ENCODE assay signal across 1 cellular context in genomic region chr16:67326472-67327309, GRCh38.
TF ChIP-seq lines count a peak whose summit lies in the region.

KCTD19 (minus strand) TSS chr16:67326741; CDS start chr16:67326707, 34 bp downstream.
A gene with protein sequence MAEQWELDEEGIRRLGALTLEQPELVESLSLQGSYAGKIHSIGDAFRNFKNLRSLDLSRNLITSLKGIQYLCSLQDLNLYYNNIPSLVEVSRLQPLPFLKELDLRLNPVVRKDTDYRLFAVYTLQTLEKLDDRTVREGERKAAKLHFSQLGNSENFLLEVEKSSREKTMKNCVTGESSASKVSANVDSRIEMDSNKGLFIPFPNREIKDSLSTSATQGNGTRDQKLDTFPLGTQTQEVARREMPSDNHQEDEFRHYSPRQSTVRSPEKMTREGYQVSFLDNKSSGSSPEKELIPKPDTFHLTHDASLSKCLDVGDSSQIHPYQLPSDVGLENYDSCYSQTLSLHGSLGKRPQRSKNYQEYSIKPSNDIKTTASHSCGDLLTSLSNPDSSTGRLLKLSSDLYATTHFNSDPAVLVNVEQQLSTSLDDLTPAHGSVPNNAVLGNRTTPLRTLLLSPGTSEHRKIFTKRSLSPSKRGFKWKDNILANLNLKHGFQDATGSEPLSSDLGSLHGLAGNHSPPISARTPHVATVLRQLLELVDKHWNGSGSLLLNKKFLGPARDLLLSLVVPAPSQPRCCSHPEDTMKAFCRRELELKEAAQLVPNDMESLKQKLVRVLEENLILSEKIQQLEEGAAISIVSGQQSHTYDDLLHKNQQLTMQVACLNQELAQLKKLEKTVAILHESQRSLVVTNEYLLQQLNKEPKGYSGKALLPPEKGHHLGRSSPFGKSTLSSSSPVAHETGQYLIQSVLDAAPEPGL (plus strand): TSS chr16:67326815. CDS start chr16:67326863, 48 bp downstream.

TF ChIP-seq in HepG2, 621 proteins besides CTCF, POLR2A, EP300 and RAD21 (continued from another document and continues in another):
- TF ChIP-seq, protein P1, sequence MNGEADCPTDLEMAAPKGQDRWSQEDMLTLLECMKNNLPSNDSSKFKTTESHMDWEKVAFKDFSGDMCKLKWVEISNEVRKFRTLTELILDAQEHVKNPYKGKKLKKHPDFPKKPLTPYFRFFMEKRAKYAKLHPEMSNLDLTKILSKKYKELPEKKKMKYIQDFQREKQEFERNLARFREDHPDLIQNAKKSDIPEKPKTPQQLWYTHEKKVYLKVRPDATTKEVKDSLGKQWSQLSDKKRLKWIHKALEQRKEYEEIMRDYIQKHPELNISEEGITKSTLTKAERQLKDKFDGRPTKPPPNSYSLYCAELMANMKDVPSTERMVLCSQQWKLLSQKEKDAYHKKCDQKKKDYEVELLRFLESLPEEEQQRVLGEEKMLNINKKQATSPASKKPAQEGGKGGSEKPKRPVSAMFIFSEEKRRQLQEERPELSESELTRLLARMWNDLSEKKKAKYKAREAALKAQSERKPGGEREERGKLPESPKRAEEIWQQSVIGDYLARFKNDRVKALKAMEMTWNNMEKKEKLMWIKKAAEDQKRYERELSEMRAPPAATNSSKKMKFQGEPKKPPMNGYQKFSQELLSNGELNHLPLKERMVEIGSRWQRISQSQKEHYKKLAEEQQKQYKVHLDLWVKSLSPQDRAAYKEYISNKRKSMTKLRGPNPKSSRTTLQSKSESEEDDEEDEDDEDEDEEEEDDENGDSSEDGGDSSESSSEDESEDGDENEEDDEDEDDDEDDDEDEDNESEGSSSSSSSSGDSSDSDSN (CRISPR knock-in tag; IDR thresholded peaks at IDR 0.05): peak; percentile 9; the same call in 1 of the 2 replicates
- TF ChIP-seq RARG (CRISPR knock-in tag; IDR thresholded peaks at IDR 0.05; ENCODE audit: low read depth): no peak
- TF ChIP-seq ZNF556 (CRISPR knock-in tag; IDR thresholded peaks at IDR 0.05; ENCODE audit: borderline replicate concordance): 0 out of 2 replicates have a peak, but pooled peaks have one; percentile 54
- TF ChIP-seq, protein P2, sequence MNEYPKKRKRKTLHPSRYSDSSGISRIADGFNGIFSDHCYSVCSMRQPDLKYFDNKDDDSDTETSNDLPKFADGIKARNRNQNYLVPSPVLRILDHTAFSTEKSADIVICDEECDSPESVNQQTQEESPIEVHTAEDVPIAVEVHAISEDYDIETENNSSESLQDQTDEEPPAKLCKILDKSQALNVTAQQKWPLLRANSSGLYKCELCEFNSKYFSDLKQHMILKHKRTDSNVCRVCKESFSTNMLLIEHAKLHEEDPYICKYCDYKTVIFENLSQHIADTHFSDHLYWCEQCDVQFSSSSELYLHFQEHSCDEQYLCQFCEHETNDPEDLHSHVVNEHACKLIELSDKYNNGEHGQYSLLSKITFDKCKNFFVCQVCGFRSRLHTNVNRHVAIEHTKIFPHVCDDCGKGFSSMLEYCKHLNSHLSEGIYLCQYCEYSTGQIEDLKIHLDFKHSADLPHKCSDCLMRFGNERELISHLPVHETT (CRISPR knock-in tag; conservative IDR thresholded peaks at IDR 0.05): no peak
- no peak for TF ChIP-seq ZNF619 (CRISPR knock-in tag; IDR thresholded peaks at IDR 0.05)
- TF ChIP-seq, protein P3, sequence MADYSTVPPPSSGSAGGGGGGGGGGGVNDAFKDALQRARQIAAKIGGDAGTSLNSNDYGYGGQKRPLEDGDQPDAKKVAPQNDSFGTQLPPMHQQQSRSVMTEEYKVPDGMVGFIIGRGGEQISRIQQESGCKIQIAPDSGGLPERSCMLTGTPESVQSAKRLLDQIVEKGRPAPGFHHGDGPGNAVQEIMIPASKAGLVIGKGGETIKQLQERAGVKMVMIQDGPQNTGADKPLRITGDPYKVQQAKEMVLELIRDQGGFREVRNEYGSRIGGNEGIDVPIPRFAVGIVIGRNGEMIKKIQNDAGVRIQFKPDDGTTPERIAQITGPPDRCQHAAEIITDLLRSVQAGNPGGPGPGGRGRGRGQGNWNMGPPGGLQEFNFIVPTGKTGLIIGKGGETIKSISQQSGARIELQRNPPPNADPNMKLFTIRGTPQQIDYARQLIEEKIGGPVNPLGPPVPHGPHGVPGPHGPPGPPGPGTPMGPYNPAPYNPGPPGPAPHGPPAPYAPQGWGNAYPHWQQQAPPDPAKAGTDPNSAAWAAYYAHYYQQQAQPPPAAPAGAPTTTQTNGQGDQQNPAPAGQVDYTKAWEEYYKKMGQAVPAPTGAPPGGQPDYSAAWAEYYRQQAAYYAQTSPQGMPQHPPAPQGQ (CRISPR knock-in tag; IDR thresholded peaks at IDR 0.05; ENCODE audit: borderline replicate concordance): no peak
- TF ChIP-seq TBX2 (CRISPR knock-in tag; IDR thresholded peaks at IDR 0.05; ENCODE audit: borderline replicate concordance): peak; percentile 41; the same call in 1 of the 2 replicates
- TF ChIP-seq SUZ12 (IDR thresholded peaks at IDR 0.05; ENCODE audit: low read depth, low read length): no peak
- no peak for TF ChIP-seq SP1 (IDR thresholded peaks at IDR 0.05)
- TF ChIP-seq SP1 (CRISPR knock-in tag; IDR thresholded peaks at IDR 0.05): peak; percentile 72
- no peak for TF ChIP-seq CC2D1A (CRISPR knock-in tag; IDR thresholded peaks at IDR 0.05)
- peak; percentile 22; the same call in 1 of the 2 replicates for TF ChIP-seq RARA (CRISPR knock-in tag; IDR thresholded peaks at IDR 0.05)
- peak; percentile 50; the same call in 1 of the 2 replicates for TF ChIP-seq CCDC6 (CRISPR knock-in tag; IDR thresholded peaks at IDR 0.05)
- no peak for TF ChIP-seq ZBTB25 (CRISPR knock-in tag; IDR thresholded peaks at IDR 0.05)
- no peak for TF ChIP-seq ZNF230 (CRISPR knock-in tag; IDR thresholded peaks at IDR 0.05)
- no peak for TF ChIP-seq ATAD3A (CRISPR knock-in tag; IDR thresholded peaks at IDR 0.05)
- TF ChIP-seq XBP1 (CRISPR knock-in tag; IDR thresholded peaks at IDR 0.05): no peak
- no peak for TF ChIP-seq ZNF235 (CRISPR knock-in tag; IDR thresholded peaks at IDR 0.05; ENCODE audit: borderline replicate concordance)
- TF ChIP-seq ISL2 (CRISPR knock-in tag; IDR thresholded peaks at IDR 0.05): peak; percentile 34; the same call in 1 of the 2 replicates
- peak; percentile 51 for TF ChIP-seq SRSF1 (optimal IDR thresholded peaks at IDR 0.05; ENCODE audit: low read depth, low read length)
- 0 out of 2 replicates have a peak, but pooled peaks have one; percentile 23 for TF ChIP-seq ISX (CRISPR knock-in tag; conservative IDR thresholded peaks at IDR 0.05)
- TF ChIP-seq SIX4 (CRISPR knock-in tag; IDR thresholded peaks at IDR 0.05): no peak
- no peak for TF ChIP-seq ZNF773 (CRISPR knock-in tag; IDR thresholded peaks at IDR 0.05; ENCODE audit: borderline replicate concordance)
- TF ChIP-seq GPN1 (CRISPR knock-in tag; IDR thresholded peaks at IDR 0.05; ENCODE audit: borderline replicate concordance): no peak
- no peak for TF ChIP-seq ZEB1 (IDR thresholded peaks at IDR 0.05; ENCODE audit: insufficient replicate concordance, low read depth)
- TF ChIP-seq, protein P4, sequence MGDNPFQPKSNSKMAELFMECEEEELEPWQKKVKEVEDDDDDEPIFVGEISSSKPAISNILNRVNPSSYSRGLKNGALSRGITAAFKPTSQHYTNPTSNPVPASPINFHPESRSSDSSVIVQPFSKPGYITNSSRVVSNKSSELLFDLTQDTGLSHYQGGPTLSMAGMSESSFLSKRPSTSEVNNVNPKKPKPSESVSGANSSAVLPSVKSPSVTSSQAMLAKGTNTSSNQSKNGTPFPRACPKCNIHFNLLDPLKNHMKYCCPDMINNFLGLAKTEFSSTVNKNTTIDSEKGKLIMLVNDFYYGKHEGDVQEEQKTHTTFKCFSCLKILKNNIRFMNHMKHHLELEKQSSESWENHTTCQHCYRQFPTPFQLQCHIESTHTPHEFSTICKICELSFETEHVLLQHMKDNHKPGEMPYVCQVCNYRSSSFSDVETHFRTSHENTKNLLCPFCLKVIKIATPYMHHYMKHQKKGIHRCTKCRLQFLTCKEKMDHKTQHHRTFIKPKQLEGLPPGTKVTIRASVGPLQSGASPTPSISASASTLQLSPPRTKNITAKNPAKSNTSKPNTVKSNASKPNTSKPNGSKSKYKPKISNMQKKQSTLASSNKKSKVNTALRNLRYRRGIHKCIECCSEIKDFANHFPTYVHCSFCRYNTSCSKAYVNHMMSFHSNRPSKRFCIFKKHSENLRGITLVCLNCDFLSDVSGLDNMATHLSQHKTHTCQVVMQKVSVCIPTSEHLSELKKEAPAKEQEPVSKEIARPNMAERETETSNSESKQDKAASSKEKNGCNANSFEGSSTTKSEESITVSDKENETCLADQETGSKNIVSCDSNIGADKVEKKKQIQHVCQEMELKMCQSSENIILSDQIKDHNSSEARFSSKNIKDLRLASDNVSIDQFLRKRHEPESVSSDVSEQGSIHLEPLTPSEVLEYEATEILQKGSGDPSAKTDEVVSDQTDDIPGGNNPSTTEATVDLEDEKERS (CRISPR knock-in tag; IDR thresholded peaks at IDR 0.05): no peak
- TF ChIP-seq, protein P5, sequence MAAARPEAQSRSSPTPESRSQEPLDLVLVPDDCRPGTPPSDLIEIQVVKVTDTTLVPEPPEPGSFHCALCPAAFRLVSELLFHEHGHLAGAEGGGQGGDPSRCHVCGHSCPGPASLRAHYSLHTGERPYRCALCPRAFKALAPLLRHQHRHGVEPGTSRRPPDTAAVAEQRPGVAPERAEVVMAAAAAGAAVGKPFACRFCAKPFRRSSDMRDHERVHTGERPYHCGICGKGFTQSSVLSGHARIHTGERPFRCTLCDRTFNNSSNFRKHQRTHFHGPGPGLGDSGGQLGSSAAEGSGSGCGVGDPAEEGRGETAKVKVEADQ (CRISPR knock-in tag; IDR thresholded peaks at IDR 0.05; ENCODE audit: borderline replicate concordance): no peak
- TF ChIP-seq, protein P6, sequence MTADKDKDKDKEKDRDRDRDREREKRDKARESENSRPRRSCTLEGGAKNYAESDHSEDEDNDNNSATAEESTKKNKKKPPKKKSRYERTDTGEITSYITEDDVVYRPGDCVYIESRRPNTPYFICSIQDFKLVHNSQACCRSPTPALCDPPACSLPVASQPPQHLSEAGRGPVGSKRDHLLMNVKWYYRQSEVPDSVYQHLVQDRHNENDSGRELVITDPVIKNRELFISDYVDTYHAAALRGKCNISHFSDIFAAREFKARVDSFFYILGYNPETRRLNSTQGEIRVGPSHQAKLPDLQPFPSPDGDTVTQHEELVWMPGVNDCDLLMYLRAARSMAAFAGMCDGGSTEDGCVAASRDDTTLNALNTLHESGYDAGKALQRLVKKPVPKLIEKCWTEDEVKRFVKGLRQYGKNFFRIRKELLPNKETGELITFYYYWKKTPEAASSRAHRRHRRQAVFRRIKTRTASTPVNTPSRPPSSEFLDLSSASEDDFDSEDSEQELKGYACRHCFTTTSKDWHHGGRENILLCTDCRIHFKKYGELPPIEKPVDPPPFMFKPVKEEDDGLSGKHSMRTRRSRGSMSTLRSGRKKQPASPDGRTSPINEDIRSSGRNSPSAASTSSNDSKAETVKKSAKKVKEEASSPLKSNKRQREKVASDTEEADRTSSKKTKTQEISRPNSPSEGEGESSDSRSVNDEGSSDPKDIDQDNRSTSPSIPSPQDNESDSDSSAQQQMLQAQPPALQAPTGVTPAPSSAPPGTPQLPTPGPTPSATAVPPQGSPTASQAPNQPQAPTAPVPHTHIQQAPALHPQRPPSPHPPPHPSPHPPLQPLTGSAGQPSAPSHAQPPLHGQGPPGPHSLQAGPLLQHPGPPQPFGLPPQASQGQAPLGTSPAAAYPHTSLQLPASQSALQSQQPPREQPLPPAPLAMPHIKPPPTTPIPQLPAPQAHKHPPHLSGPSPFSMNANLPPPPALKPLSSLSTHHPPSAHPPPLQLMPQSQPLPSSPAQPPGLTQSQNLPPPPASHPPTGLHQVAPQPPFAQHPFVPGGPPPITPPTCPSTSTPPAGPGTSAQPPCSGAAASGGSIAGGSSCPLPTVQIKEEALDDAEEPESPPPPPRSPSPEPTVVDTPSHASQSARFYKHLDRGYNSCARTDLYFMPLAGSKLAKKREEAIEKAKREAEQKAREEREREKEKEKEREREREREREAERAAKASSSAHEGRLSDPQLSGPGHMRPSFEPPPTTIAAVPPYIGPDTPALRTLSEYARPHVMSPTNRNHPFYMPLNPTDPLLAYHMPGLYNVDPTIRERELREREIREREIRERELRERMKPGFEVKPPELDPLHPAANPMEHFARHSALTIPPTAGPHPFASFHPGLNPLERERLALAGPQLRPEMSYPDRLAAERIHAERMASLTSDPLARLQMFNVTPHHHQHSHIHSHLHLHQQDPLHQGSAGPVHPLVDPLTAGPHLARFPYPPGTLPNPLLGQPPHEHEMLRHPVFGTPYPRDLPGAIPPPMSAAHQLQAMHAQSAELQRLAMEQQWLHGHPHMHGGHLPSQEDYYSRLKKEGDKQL (CRISPR knock-in tag; IDR thresholded peaks at IDR 0.05; ENCODE audit: low read depth): no peak
- TF ChIP-seq IKZF1 (IDR thresholded peaks at IDR 0.05): no peak
- no peak for TF ChIP-seq ZFP62 (CRISPR knock-in tag; IDR thresholded peaks at IDR 0.05)
- TF ChIP-seq ATRX (CRISPR knock-in tag; IDR thresholded peaks at IDR 0.05; ENCODE audit: borderline replicate concordance): no peak
- TF ChIP-seq BRD4 (CRISPR knock-in tag; IDR thresholded peaks at IDR 0.05): peak; percentile 32; the same call in 1 of the 2 replicates
- TF ChIP-seq GLI4 (CRISPR knock-in tag; IDR thresholded peaks at IDR 0.05; ENCODE audit: borderline replicate concordance): no peak
- no peak for TF ChIP-seq GTF2F1 (IDR thresholded peaks at IDR 0.05; ENCODE audit: low read length)
- no peak for TF ChIP-seq ZBTB4 (CRISPR knock-in tag; IDR thresholded peaks at IDR 0.05; ENCODE audit: borderline replicate concordance)
- no peak for TF ChIP-seq ZNF496 (CRISPR knock-in tag; IDR thresholded peaks at IDR 0.05; ENCODE audit: insufficient replicate concordance)
